Comparison of ENCODE assay signal across 22 cellular contexts in genomic region chr22:20427945-20428417, GRCh38. TPM values are rescaled to one million over a fixed set of nuclear protein-coding genes. Genes with fewer than 3 reads are reported as not detected.
DNase-seq lines count a peak whose midpoint lies in the region; ATAC-seq and TF ChIP-seq lines count a peak whose summit lies in the region.
"Had no signal": no experiment of that assay in that cellular context is flagged by ENCODE, and none has a peak within 500 bp of the region (broad histone marks: within the 10 kb centered on the region; RNA-seq: fewer than 3 reads in every experiment).

No MANE protein-coding gene starts in this region.

- no peak overlapping the region for H2BK15ac ChIP-seq in neuronal stem cell (ENCODE audit: low read length)

- no peak overlapping the region for H2BK12ac ChIP-seq in neuronal stem cell (ENCODE audit: low read length)

- H3K27ac ChIP-seq in neuronal stem cell (replicated peaks; ENCODE audit: low read length) (no peak overlapping the region), aorta (ENCODE audit: low read depth in 1 of 2, low read length in 2 of 2) (no peak overlapping the region), SK-N-SH (ENCODE audit: low read depth in 2 of 2, low read length in 1 of 2) (no peak overlapping the region)
- H3K27ac ChIP-seq: C4-2B, KMS-11, RWPE1 had no signal

- H3K9me3 ChIP-seq in neuronal stem cell (replicated peaks in 1 of 2; ENCODE audit: control insufficient read depth in 2 of 2, insufficient read depth in 1 of 2, low read depth in 1 of 2, low read length in 2 of 2) (peaks cover 0 to 11% of the 10 kb centered on the region in 2 donors), aorta (ENCODE audit: control insufficient read depth, low read length) (no peaks in the 10 kb centered on the region), SK-N-SH (no peaks in the 10 kb centered on the region)

- no peak overlapping the region for H3K4me3 Mint-ChIP-seq in activated naive CD4-positive, alpha-beta T cell treated with anti-CD3 and anti-CD28 coated beads, Interleukin-2, amount 50 U/mL, for 24 hours
- H3K4me3 Mint-ChIP-seq in dendritic cell treated with granulocyte-macrophage colony-stimulating factor and Interleukin-4, amounts not matched to agents 40 ng/mL and 50 ng/mL, for 4 days = no peak overlapping the region

- peak overlapping the region; percentile 33 for H3K27ac Mint-ChIP-seq in activated naive CD4-positive, alpha-beta T cell treated with anti-CD3 and anti-CD28 coated beads, Interleukin-2, amount 50 U/mL, for 24 hours
- H3K27ac Mint-ChIP-seq in dendritic cell treated with granulocyte-macrophage colony-stimulating factor and Interleukin-4, amounts not matched to agents 40 ng/mL and 50 ng/mL, for 4 days = peak overlapping the region; percentile 11

- H3K4me2 ChIP-seq in neuronal stem cell (ENCODE audit: insufficient read depth, low read length, poor library complexity, severe bottlenecking) = no peak overlapping the region
- H3K4me2 ChIP-seq in SK-N-SH = no peak overlapping the region

- H3K4me1 ChIP-seq in neuronal stem cell (ENCODE audit: control insufficient read depth in 2 of 2, insufficient read depth in 1 of 2, low read depth in 1 of 2, low read length in 2 of 2) = peaks cover 8 to 20% of the 10 kb centered on the region in 2 donors
- H3K4me1 ChIP-seq in aorta (ENCODE audit: control insufficient read depth in 1 of 2, insufficient read depth in 2 of 2, low read length in 2 of 2) = no peaks in the 10 kb centered on the region
- H3K4me1 ChIP-seq in SK-N-SH (ENCODE audit: control insufficient read depth in 1 of 2, insufficient read depth in 2 of 2, low read depth in 1 of 2, low read length in 1 of 2) = peaks cover 7 to 21% of the 10 kb centered on the region in 2 experiments; a peak in 2 of 4 replicates

- POLR2A ChIA-PET in SK-N-SH (lab: Yijun Ruan, JAX) = interaction anchor here (1.3 kb wide), 1 partner anchor 9 kb away, joined by 4 read pairs; no protein-coding TSS in a partner anchor

- no peaks in the 10 kb centered on the region for H3K9me3 Mint-ChIP-seq in activated naive CD4-positive, alpha-beta T cell treated with anti-CD3 and anti-CD28 coated beads, Interleukin-2, amount 50 U/mL, for 24 hours
- H3K9me3 Mint-ChIP-seq in dendritic cell treated with granulocyte-macrophage colony-stimulating factor and Interleukin-4, amounts not matched to agents 40 ng/mL and 50 ng/mL, for 4 days = no peaks in the 10 kb centered on the region

- H3K27me3 ChIP-seq in neuronal stem cell (ENCODE audit: control insufficient read depth in 3 of 3, insufficient read depth in 3 of 3, low read depth in 1 of 3, low read length in 3 of 3) (peaks cover 0 to 61% (median 24%) of the 10 kb centered on the region in 3 experiments), aorta (ENCODE audit: control insufficient read depth in 1 of 2, insufficient read depth in 2 of 2, low read length in 1 of 2) (no peaks in the 10 kb centered on the region), SK-N-SH (ENCODE audit: insufficient read depth) (no peaks in the 10 kb centered on the region)

- no peak overlapping the region for H2BK5ac ChIP-seq in neuronal stem cell (ENCODE audit: low read length)

- H2AFZ ChIP-seq in neuronal stem cell (ENCODE audit: low read length) (no peak overlapping the region), SK-N-SH (ENCODE audit: low read depth) (no peak overlapping the region)

- DNase-seq in activated naive CD4-positive, alpha-beta T cell treated with anti-CD3 and anti-CD28 coated beads, Interleukin-2, amount 50 U/mL, for 16 hours = no peak
- DNase-seq in neuronal stem cell (ENCODE audit: low spot score) (no peak), aorta (peak; percentile 30 to 33), LoVo (ENCODE audit: low spot score) (no peak), SK-N-SH (no peak)
- DNase-seq: AML-193, EL, GF-D8, GOT3, HCEC 1CT, NCI-H1105, NCI-H2029 treated with DMSO at 0.1 percent for 48 hours, NCI-H226, NCI-H510A treated with DMSO at 0.1 percent for 48 hours, NCI-H748 treated with DMSO at 0.1 percent for 48 hours, SIG-M5 had no signal

- H3K9me2 ChIP-seq in SK-N-SH = no peaks in the 10 kb centered on the region

- CTCF ChIA-PET in SK-N-SH (lab: Yijun Ruan, JAX) = interaction anchor here (1.1 to 2.8 kb wide), 4 partner anchors 8 to 110 kb away, joined by 4 to 8 read pairs (median 6); no protein-coding TSS in a partner anchor

- H2BK120ac ChIP-seq in neuronal stem cell (ENCODE audit: low read depth, low read length) = no peak overlapping the region

- WGBS in neuronal stem cell (ENCODE audit: extremely low coverage in 2 of 2, insufficient read length in 2 of 2, insufficient replicate concordance in 1 of 2), 2 donors = no CpG with 5 or more reads among the region's 4 CpGs
- 97% methylated on average over 4 of the region's 4 CpGs for WGBS in aorta, 2 donors
- 95% methylated on average over 3 of the region's 4 CpGs for WGBS in SK-N-SH (ENCODE audit: low lambda C conversion rate)

- no peak overlapping the region for H4K8ac ChIP-seq in neuronal stem cell (ENCODE audit: low read depth, low read length)

- no peak for TF ChIP-seq RAD21 in SK-N-SH (IDR thresholded peaks at IDR 0.05; ENCODE audit: low read length)

- H3F3A ChIP-seq in SK-N-SH (replicated peaks; ENCODE audit: insufficient read depth) = peaks cover 8% of the 10 kb centered on the region

- no peak for ATAC-seq in aorta (ENCODE audit: low FRiP score)
- ATAC-seq in HG02970 (IDR thresholded peaks at IDR 0.05; ENCODE audit: low FRiP score, unreplicated experiment) = no peak

- H3K14ac ChIP-seq in neuronal stem cell (ENCODE audit: low read length) = no peak overlapping the region

- intact Hi-C loops in dendritic cell treated with granulocyte-macrophage colony-stimulating factor and Interleukin-4, amounts not matched to agents 40 ng/mL and 50 ng/mL, for 4 days (cut with micrococcal nuclease) = no loop called here
- intact Hi-C loops in aorta (cut with DNase I) = no loop called here

- H3K4me3 ChIP-seq in neuronal stem cell (ENCODE audit: low read length in 2 of 2) (no peak overlapping the region), aorta (ENCODE audit: low read length in 2 of 2) (no peak overlapping the region), SK-N-SH (ENCODE audit: low read depth in 2 of 2, low read length in 1 of 2) (no peak overlapping the region)

- no peak overlapping the region for H3K18ac ChIP-seq in neuronal stem cell (ENCODE audit: low read length)

- no peak overlapping the region for H3K23ac ChIP-seq in neuronal stem cell (ENCODE audit: low read depth, low read length, poor library complexity)

- H3K4ac ChIP-seq in neuronal stem cell (ENCODE audit: low read length) = no peak overlapping the region

- no peak overlapping the region for H4K91ac ChIP-seq in neuronal stem cell (ENCODE audit: low read depth, low read length, poor library complexity)

- H3K36me3 Mint-ChIP-seq in activated naive CD4-positive, alpha-beta T cell treated with anti-CD3 and anti-CD28 coated beads, Interleukin-2, amount 50 U/mL, for 24 hours = no peaks in the 10 kb centered on the region
- no peaks in the 10 kb centered on the region for H3K36me3 Mint-ChIP-seq in dendritic cell treated with granulocyte-macrophage colony-stimulating factor and Interleukin-4, amounts not matched to agents 40 ng/mL and 50 ng/mL, for 4 days (ENCODE audit: low read depth)

- H3K79me2 ChIP-seq in SK-N-SH (ENCODE audit: insufficient read depth) = peaks cover 28% of the 10 kb centered on the region

- peaks cover 67% of the 10 kb centered on the region for H4K20me1 ChIP-seq in SK-N-SH (ENCODE audit: insufficient read depth)

- peaks cover 22% of the 10 kb centered on the region for H3K4me1 Mint-ChIP-seq in activated naive CD4-positive, alpha-beta T cell treated with anti-CD3 and anti-CD28 coated beads, Interleukin-2, amount 50 U/mL, for 24 hours
- peaks cover 34% of the 10 kb centered on the region for H3K4me1 Mint-ChIP-seq in dendritic cell treated with granulocyte-macrophage colony-stimulating factor and Interleukin-4, amounts not matched to agents 40 ng/mL and 50 ng/mL, for 4 days (ENCODE audit: low read depth)

- H3K9ac ChIP-seq in neuronal stem cell (ENCODE audit: low read depth, low read length, poor library complexity) (no peak overlapping the region), SK-N-SH (no peak overlapping the region)
- H3K9ac ChIP-seq: KMS-11 had no signal

- H3K79me1 ChIP-seq in neuronal stem cell (ENCODE audit: low read depth, low read length) = peaks cover 6% of the 10 kb centered on the region

- no peak for TF ChIP-seq EP300 in SK-N-SH (IDR thresholded peaks at IDR 0.05; ENCODE audit: borderline replicate concordance in 1 of 2, low read depth in 1 of 2, low read length in 1 of 2)

- TF ChIP-seq CTCF in SK-N-SH (IDR thresholded peaks at IDR 0.05) = no peak

- peaks cover 2 to 68% of the 10 kb centered on the region in 2 donors for H3K36me3 ChIP-seq in neuronal stem cell (replicated peaks in 1 of 2; ENCODE audit: control insufficient read depth in 2 of 2, insufficient read depth in 2 of 2, low read length in 2 of 2)
- H3K36me3 ChIP-seq in aorta (ENCODE audit: control insufficient read depth in 1 of 2, insufficient read depth in 2 of 2, low read length in 1 of 2) = peaks cover 0 to 2% of the 10 kb centered on the region in 2 donors
- peaks cover 11 to 56% of the 10 kb centered on the region in 2 experiments for H3K36me3 ChIP-seq in SK-N-SH (replicated peaks in 1 of 2; ENCODE audit: control insufficient read depth in 1 of 2, insufficient read depth in 2 of 2, low read length in 1 of 2)

- H3K27me3 Mint-ChIP-seq in activated naive CD4-positive, alpha-beta T cell treated with anti-CD3 and anti-CD28 coated beads, Interleukin-2, amount 50 U/mL, for 24 hours = peaks cover 15% of the 10 kb centered on the region
- peaks cover 93% of the 10 kb centered on the region for H3K27me3 Mint-ChIP-seq in dendritic cell treated with granulocyte-macrophage colony-stimulating factor and Interleukin-4, amounts not matched to agents 40 ng/mL and 50 ng/mL, for 4 days

- peak overlapping the region; percentile 14 for H2AK5ac ChIP-seq in neuronal stem cell (ENCODE audit: low read depth, low read length)

TF ChIP-seq in SK-N-SH, 30 proteins besides CTCF, POLR2A, EP300 and RAD21 (continues in another document):
- TF ChIP-seq TCF12 (IDR thresholded peaks at IDR 0.05) = no peak

RNA-seq across cellular contexts. Expression of gene SCARF2, which starts 9.6 kb away (rescaled TPM):
- 3.7 TPM for polyA plus RNA-seq in neuronal stem cell (2013, experiment 1 of 2)
- polyA plus RNA-seq in neuronal stem cell (2013, experiment 2 of 2) = 2.8 TPM
- total RNA-seq in aorta = 10 to 100 TPM; 34.3 to 35.4 TPM
- polyA plus RNA-seq in aorta = 10 to 100 TPM in 1 of 2 donors, 1 to 10 TPM in 1; 8.5 to 21.4 TPM
- polyA plus RNA-seq in SK-N-SH (2012; rRNA removed) = 32.1 and 49.0 TPM in 2 replicates
- 21.0 and 41.3 TPM in 2 replicates for polyA plus RNA-seq in SK-N-SH (2012; cell fraction: cytosol; rRNA removed)
- 91.3 and 138 TPM in 2 replicates for polyA plus RNA-seq in SK-N-SH (2012; cell fraction: nucleus; rRNA removed)

RNA-seq across cellular contexts. Expression of gene ZNF74, which starts 34.0 kb away (rescaled TPM):
- polyA plus RNA-seq in neuronal stem cell (2013, experiment 1 of 2) = 20.1 TPM
- 20.2 TPM for polyA plus RNA-seq in neuronal stem cell (2013, experiment 2 of 2)
- total RNA-seq in aorta = 10 to 100 TPM in 1 of 2 donors, 1 to 10 TPM in 1; 3.8 to 10.3 TPM
- polyA plus RNA-seq in aorta = 1 to 10 TPM; 2.9 to 4.6 TPM
- polyA plus RNA-seq in SK-N-SH (2012; rRNA removed) = 8.0 and 9.9 TPM in 2 replicates
- 4.5 and 7.5 TPM in 2 replicates for polyA plus RNA-seq in SK-N-SH (2012; cell fraction: cytosol; rRNA removed)
- polyA plus RNA-seq in SK-N-SH (2012; cell fraction: nucleus; rRNA removed) = 16.9 and 18.8 TPM in 2 replicates

Comparison
In these comparisons a context has a peak if more than half of its experiments do, and no peak if none do; other contexts are left out.
1. DNase-seq: peak in aorta (2 of 2); none in activated naive CD4-positive, alpha-beta T cell treated with anti-CD3 and anti-CD28 coated beads, Interleukin-2, amount 50 U/mL, for 16 hours (single experiment), neuronal stem cell (single experiment), LoVo (single experiment) and SK-N-SH (single experiment).